1 cellular context compared by ENCODE assay signal in genomic region chr5:136016945-136017530, GRCh38.
TF ChIP-seq lines count a peak whose summit lies in the region.

No MANE protein-coding gene starts in this region.

TF ChIP-seq in SK-N-SH, 30 proteins besides CTCF, POLR2A, EP300 and RAD21 (continued from another document):
- peak; percentile 99 for TF ChIP-seq TEAD4 (IDR thresholded peaks at IDR 0.05; ENCODE audit: borderline replicate concordance, insufficient read depth)
- peak; percentile 95 for TF ChIP-seq SIN3A (IDR thresholded peaks at IDR 0.05; ENCODE audit: borderline replicate concordance, low read depth, low read length)
- peak; percentile 99 for TF ChIP-seq PBX3 (IDR thresholded peaks at IDR 0.05)
- TF ChIP-seq RCOR1 (IDR thresholded peaks at IDR 0.05; ENCODE audit: low read length), result no peak
- no peak for TF ChIP-seq NRF1 (IDR thresholded peaks at IDR 0.05; ENCODE audit: low read depth, low read length)
- TF ChIP-seq ELF1 (IDR thresholded peaks at IDR 0.05), result peak; percentile 54
- TF ChIP-seq GABPA (IDR thresholded peaks at IDR 0.05; ENCODE audit: low read depth), result peak; percentile 47; the same call in 1 of the 2 replicates
- TF ChIP-seq ZBTB33 (IDR thresholded peaks at IDR 0.05; ENCODE audit: borderline replicate concordance, low read depth), result peak; percentile 93
- TF ChIP-seq RFX5 (IDR thresholded peaks at IDR 0.05; ENCODE audit: low read length), result no peak
- TF ChIP-seq FOXJ3 (CRISPR knock-in tag; IDR thresholded peaks at IDR 0.05), result no peak
- no peak for TF ChIP-seq CHD2 (IDR thresholded peaks at IDR 0.05; ENCODE audit: low read length, partially characterized antibody)
- peak; percentile 99 for TF ChIP-seq TCF12 (IDR thresholded peaks at IDR 0.05)
